ENCODE assay signal across 1 cellular context in the genomic region with DNA sequence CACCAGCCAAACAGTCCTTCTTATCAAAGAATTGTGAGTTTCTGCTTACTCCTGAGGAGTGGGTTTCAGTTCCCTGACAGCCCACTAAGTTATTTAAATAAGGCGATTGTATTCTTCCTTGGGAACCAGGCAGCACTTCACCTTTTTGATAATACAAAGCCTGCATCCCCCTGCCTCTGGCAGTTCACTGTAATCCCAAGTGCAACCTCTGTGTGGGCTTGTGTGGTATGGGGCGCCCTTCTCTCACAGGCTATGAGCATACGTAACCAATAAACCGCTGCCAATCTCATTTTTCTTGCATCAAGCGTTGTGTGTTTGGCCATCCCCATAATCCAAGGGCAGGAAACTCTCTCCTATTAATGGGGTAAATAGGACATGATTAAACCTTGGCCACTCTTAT.
TF ChIP-seq lines count a peak whose summit lies in the region.

No MANE protein-coding gene starts in this region.

TF ChIP-seq in GM23338, 12 proteins besides CTCF, POLR2A, EP300 and RAD21 (continued from another document):
- TF ChIP-seq, protein P1, sequence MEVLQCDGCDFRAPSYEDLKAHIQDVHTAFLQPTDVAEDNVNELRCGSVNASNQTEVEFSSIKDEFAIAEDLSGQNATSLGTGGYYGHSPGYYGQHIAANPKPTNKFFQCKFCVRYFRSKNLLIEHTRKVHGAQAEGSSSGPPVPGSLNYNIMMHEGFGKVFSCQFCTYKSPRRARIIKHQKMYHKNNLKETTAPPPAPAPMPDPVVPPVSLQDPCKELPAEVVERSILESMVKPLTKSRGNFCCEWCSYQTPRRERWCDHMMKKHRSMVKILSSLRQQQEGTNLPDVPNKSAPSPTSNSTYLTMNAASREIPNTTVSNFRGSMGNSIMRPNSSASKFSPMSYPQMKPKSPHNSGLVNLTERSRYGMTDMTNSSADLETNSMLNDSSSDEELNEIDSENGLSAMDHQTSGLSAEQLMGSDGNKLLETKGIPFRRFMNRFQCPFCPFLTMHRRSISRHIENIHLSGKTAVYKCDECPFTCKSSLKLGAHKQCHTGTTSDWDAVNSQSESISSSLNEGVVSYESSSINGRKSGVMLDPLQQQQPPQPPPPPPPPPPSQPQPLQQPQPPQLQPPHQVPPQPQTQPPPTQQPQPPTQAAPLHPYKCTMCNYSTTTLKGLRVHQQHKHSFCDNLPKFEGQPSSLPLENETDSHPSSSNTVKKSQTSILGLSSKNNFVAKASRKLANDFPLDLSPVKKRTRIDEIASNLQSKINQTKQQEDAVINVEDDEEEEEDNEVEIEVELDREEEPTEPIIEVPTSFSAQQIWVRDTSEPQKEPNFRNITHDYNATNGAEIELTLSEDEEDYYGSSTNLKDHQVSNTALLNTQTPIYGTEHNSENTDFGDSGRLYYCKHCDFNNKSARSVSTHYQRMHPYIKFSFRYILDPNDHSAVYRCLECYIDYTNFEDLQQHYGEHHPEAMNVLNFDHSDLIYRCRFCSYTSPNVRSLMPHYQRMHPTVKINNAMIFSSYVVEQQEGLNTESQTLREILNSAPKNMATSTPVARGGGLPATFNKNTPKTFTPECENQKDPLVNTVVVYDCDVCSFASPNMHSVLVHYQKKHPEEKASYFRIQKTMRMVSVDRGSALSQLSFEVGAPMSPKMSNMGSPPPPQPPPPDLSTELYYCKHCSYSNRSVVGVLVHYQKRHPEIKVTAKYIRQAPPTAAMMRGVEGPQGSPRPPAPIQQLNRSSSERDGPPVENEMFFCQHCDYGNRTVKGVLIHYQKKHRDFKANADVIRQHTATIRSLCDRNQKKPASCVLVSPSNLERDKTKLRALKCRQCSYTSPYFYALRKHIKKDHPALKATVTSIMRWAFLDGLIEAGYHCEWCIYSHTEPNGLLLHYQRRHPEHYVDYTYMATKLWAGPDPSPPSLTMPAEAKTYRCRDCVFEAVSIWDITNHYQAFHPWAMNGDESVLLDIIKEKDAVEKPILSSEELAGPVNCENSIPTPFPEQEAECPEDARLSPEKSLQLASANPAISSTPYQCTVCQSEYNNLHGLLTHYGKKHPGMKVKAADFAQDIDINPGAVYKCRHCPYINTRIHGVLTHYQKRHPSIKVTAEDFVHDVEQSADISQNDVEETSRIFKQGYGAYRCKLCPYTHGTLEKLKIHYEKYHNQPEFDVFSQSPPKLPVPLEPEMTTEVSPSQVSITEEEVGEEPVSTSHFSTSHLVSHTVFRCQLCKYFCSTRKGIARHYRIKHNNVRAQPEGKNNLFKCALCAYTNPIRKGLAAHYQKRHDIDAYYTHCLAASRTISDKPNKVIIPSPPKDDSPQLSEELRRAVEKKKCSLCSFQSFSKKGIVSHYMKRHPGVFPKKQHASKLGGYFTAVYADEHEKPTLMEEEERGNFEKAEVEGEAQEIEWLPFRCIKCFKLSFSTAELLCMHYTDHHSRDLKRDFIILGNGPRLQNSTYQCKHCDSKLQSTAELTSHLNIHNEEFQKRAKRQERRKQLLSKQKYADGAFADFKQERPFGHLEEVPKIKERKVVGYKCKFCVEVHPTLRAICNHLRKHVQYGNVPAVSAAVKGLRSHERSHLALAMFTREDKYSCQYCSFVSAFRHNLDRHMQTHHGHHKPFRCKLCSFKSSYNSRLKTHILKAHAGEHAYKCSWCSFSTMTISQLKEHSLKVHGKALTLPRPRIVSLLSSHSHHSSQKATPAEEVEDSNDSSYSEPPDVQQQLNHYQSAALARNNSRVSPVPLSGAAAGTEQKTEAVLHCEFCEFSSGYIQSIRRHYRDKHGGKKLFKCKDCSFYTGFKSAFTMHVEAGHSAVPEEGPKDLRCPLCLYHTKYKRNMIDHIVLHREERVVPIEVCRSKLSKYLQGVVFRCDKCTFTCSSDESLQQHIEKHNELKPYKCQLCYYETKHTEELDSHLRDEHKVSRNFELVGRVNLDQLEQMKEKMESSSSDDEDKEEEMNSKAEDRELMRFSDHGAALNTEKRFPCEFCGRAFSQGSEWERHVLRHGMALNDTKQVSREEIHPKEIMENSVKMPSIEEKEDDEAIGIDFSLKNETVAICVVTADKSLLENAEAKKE (CRISPR knock-in tag; IDR thresholded peaks at IDR 0.05), result no peak
- TF ChIP-seq JUNB (IDR thresholded peaks at IDR 0.05; ENCODE audit: unreplicated experiment), result no peak
- TF ChIP-seq CREB1 (CRISPR knock-in tag; IDR thresholded peaks at IDR 0.05; ENCODE audit: low read depth), result no peak
- no peak for TF ChIP-seq EZH2 (IDR thresholded peaks at IDR 0.05; ENCODE audit: low read depth, unreplicated experiment)
- no peak for TF ChIP-seq POLR2AphosphoS5 (IDR thresholded peaks at IDR 0.05; ENCODE audit: low read depth)
- TF ChIP-seq, protein P2, sequence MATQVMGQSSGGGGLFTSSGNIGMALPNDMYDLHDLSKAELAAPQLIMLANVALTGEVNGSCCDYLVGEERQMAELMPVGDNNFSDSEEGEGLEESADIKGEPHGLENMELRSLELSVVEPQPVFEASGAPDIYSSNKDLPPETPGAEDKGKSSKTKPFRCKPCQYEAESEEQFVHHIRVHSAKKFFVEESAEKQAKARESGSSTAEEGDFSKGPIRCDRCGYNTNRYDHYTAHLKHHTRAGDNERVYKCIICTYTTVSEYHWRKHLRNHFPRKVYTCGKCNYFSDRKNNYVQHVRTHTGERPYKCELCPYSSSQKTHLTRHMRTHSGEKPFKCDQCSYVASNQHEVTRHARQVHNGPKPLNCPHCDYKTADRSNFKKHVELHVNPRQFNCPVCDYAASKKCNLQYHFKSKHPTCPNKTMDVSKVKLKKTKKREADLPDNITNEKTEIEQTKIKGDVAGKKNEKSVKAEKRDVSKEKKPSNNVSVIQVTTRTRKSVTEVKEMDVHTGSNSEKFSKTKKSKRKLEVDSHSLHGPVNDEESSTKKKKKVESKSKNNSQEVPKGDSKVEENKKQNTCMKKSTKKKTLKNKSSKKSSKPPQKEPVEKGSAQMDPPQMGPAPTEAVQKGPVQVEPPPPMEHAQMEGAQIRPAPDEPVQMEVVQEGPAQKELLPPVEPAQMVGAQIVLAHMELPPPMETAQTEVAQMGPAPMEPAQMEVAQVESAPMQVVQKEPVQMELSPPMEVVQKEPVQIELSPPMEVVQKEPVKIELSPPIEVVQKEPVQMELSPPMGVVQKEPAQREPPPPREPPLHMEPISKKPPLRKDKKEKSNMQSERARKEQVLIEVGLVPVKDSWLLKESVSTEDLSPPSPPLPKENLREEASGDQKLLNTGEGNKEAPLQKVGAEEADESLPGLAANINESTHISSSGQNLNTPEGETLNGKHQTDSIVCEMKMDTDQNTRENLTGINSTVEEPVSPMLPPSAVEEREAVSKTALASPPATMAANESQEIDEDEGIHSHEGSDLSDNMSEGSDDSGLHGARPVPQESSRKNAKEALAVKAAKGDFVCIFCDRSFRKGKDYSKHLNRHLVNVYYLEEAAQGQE (IDR thresholded peaks at IDR 0.05; ENCODE audit: unreplicated experiment), result no peak
- TF ChIP-seq, protein P3, sequence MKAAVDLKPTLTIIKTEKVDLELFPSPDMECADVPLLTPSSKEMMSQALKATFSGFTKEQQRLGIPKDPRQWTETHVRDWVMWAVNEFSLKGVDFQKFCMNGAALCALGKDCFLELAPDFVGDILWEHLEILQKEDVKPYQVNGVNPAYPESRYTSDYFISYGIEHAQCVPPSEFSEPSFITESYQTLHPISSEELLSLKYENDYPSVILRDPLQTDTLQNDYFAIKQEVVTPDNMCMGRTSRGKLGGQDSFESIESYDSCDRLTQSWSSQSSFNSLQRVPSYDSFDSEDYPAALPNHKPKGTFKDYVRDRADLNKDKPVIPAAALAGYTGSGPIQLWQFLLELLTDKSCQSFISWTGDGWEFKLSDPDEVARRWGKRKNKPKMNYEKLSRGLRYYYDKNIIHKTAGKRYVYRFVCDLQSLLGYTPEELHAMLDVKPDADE (IDR thresholded peaks at IDR 0.05), result no peak
